Comparison of ENCODE assay signal across 8 cellular contexts in the genomic region with DNA sequence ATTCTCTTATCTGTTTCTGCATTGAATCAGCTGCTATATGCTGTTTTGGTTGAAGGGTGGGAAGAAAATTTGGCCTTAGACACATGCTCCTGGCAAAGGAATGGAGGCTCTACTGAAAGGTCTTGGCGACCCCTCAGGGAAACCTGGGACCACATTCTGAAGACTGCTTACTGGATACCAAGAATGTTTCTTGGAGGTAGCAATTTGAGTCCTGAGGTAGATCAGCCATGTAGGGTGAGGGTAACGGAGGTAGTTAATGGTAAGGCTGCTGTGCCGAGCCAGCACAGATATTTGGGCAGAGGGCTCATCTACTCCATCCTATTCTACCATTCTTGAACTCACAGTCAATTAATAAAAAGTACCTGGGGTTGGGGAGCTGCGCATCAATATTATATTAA. TPM values are rescaled to one million over a fixed set of nuclear protein-coding genes. Genes with fewer than 3 reads are reported as not detected.
DNase-seq lines count a peak whose midpoint lies in the region; ATAC-seq, FAIRE-seq and TF ChIP-seq lines count a peak whose summit lies in the region.

No MANE protein-coding gene starts in this region.

- intact Hi-C loops in naive thymus-derived CD4-positive, alpha-beta T cell (cut with micrococcal nuclease) = loop anchor here (1.0 to 5.0 kb wide), 10 partner anchors 9 to 282 kb away; a partner anchor contains a TSS

- peak overlapping the region; percentile 95 to 99 (median 97) for H3K27ac Mint-ChIP-seq in naive thymus-derived CD4-positive, alpha-beta T cell

- H3K36me3 Mint-ChIP-seq in naive thymus-derived CD4-positive, alpha-beta T cell = peaks cover 0 to 5% (median 0%) of the 10 kb centered on the region in 5 donors

- H3K27ac ChIP-seq in KOPT-K1 (ENCODE audit: low read depth, low read length, poor library complexity, severe bottlenecking) = peak overlapping the region; percentile 90
- H3K27ac ChIP-seq in naive thymus-derived CD4-positive, alpha-beta T cell (ENCODE audit: low read depth, low read length) = peak overlapping the region; percentile 98

- ATAC-seq in GM21447 (IDR thresholded peaks at IDR 0.05; ENCODE audit: unreplicated experiment) = peak; percentile 19
- peak; percentile 22 for ATAC-seq in naive thymus-derived CD4-positive, alpha-beta T cell

- no peak for TF ChIP-seq CTCF in BJ (IDR thresholded peaks at IDR 0.05; ENCODE audit: insufficient read depth, low read depth, low read length)
- TF ChIP-seq CTCF in bronchial epithelial cell (IDR thresholded peaks at IDR 0.05; ENCODE audit: insufficient read depth, low read length, severe bottlenecking) = no peak

- H3K4me3 Mint-ChIP-seq in naive thymus-derived CD4-positive, alpha-beta T cell = peak overlapping the region; percentile 87 to 100 (median 93)

- CTCF ChIA-PET in BJ (lab: Yijun Ruan, JAX) = interaction anchor here (1.0 to 1.5 kb wide), 3 partner anchors 16 to 129 kb away, joined by 4 to 7 read pairs (median 4); no protein-coding TSS in a partner anchor
- CTCF ChIA-PET in naive thymus-derived CD4-positive, alpha-beta T cell (lab: Charles Lee) = interaction anchor here (1.9 to 2.7 kb wide), 2 partner anchors 37 to 61 kb away, joined by 8 to 15 read pairs; no protein-coding TSS in a partner anchor

- peaks cover 0 to 3% (median 0%) of the 10 kb centered on the region in 11 donors for H3K9me3 Mint-ChIP-seq in naive thymus-derived CD4-positive, alpha-beta T cell

- peaks cover 26 to 30% of the 10 kb centered on the region in 2 donors for H3K4me1 ChIP-seq in naive thymus-derived CD4-positive, alpha-beta T cell (ENCODE audit: control insufficient read depth in 2 of 2, insufficient read depth in 2 of 2, low read length in 2 of 2)

- H3K9me3 ChIP-seq in KOPT-K1 (ENCODE audit: insufficient read depth, low read length, poor library complexity, severe bottlenecking) = no peaks in the 10 kb centered on the region
- no peaks in the 10 kb centered on the region for H3K9me3 ChIP-seq in naive thymus-derived CD4-positive, alpha-beta T cell (ENCODE audit: control insufficient read depth in 2 of 3, low read length in 3 of 3)

- peaks cover 0 to 5% (median 0%) of the 10 kb centered on the region in 5 donors for H3K27me3 Mint-ChIP-seq in naive thymus-derived CD4-positive, alpha-beta T cell

- no peak for FAIRE-seq in bronchial epithelial cell (lab: Jason Lieb, UNC)

- POLR2A ChIA-PET in BJ (lab: Charles Lee) = interaction anchor here (0.6 kb wide), 1 partner anchor 171 kb away, joined by 8 read pairs; no protein-coding TSS in a partner anchor
- POLR2A ChIA-PET in naive thymus-derived CD4-positive, alpha-beta T cell (lab: Charles Lee) = interaction anchor here (0.6 to 4.0 kb wide), 18 partner anchors 8 to 80 kb away, joined by 3 to 35 read pairs (median 4); no protein-coding TSS in a partner anchor

- H3K27me3 ChIP-seq in BJ (ENCODE audit: control insufficient read depth, insufficient read depth, low read length) (peaks cover 8% of the 10 kb centered on the region), bronchial epithelial cell (ENCODE audit: control insufficient read depth, insufficient read depth, low read length) (no peaks in the 10 kb centered on the region)
- H3K27me3 ChIP-seq in naive thymus-derived CD4-positive, alpha-beta T cell (ENCODE audit: control insufficient read depth in 2 of 2, insufficient read depth in 2 of 2, low read length in 2 of 2) = no peaks in the 10 kb centered on the region

- peak overlapping the region; percentile 92 for H3K4me3 ChIP-seq in BJ (ENCODE audit: low read depth, low read length)
- peak overlapping the region; percentile 95 for H3K4me3 ChIP-seq in bronchial epithelial cell (ENCODE audit: low read depth, low read length)
- H3K4me3 ChIP-seq in naive thymus-derived CD4-positive, alpha-beta T cell (ENCODE audit: low read length) = peak overlapping the region; percentile 75

- H3K4me1 Mint-ChIP-seq in naive thymus-derived CD4-positive, alpha-beta T cell = peaks cover 28 to 63% (median 47%) of the 10 kb centered on the region in 7 donors

- DNase-seq in BJ (ENCODE audit: low read depth) (no peak), bronchial epithelial cell (ENCODE audit: low read depth) (no peak), NOMO-1 (lab: John Stamatoyannopoulos, UW; ENCODE audit: unreplicated experiment in 2 of 2) (no peak), cortex of kidney (lab: John Stamatoyannopoulos, UW) (no peak)
- DNase-seq in naive thymus-derived CD4-positive, alpha-beta T cell = peak in 2 of 9 donors; percentile 11 to 22
- no peak for DNase-seq in activated CD8-positive, alpha-beta memory T cell treated with anti-CD3 and anti-CD28 coated beads for 24 hours

- H3K36me3 ChIP-seq in BJ (ENCODE audit: control insufficient read depth, insufficient read depth, low read length) = no peaks in the 10 kb centered on the region
- no peaks in the 10 kb centered on the region for H3K36me3 ChIP-seq in KOPT-K1 (ENCODE audit: insufficient read depth, low read length)
- no peaks in the 10 kb centered on the region for H3K36me3 ChIP-seq in bronchial epithelial cell (ENCODE audit: control insufficient read depth, insufficient read depth, low read length)
- peaks cover 0 to 10% (median 0%) of the 10 kb centered on the region in 3 experiments for H3K36me3 ChIP-seq in naive thymus-derived CD4-positive, alpha-beta T cell (ENCODE audit: control insufficient read depth in 2 of 3, insufficient read depth in 3 of 3, low read length in 3 of 3)

RNA-seq across cellular contexts. Expression of a gene that starts 0.4 kb away (rescaled TPM):
- 7.4 and 15.6 TPM in 2 replicates for polyA plus RNA-seq in BJ (2011; rRNA removed)
- polyA minus RNA-seq in BJ (2011; rRNA and poly(A)+ RNA removed) = 11.1 and 13.3 TPM in 2 replicates
- total RNA-seq in bronchial epithelial cell = 33.2 and 36.3 TPM in 2 replicates
- 100 to 1,000 TPM in 3 of 5 experiments, 10 to 100 TPM in 2; 56.8 to 141 (median 108) TPM for total RNA-seq in naive thymus-derived CD4-positive, alpha-beta T cell
- 10 to 100 TPM; 40.0 to 54.1 TPM for polyA plus RNA-seq in naive thymus-derived CD4-positive, alpha-beta T cell
